Comparison of ENCODE assay signal across 1 cellular context in the genomic region with DNA sequence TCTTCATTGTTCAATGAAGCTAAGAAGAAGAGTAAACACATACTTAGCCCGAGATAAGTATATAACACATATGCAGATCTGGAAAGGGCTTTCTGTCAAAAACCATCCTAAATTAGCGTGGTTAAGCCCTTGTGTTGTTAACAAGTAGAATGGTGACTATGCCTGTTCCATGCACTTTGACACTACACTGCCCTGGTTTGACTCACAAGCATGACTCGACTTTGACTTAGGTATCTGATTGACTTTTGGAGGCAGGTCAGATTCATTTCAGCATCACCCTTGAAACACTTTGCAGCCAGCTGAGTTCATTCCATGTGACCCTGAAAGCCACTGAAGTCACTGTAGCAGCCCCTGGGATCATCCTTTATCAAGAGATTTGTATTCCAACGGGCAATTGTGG.
TF ChIP-seq lines count a peak whose summit lies in the region.

No MANE protein-coding gene starts in this region.

TF ChIP-seq in K562, 482 proteins besides CTCF, POLR2A, EP300 and RAD21 (continued from another document):
- TF ChIP-seq, protein P1, sequence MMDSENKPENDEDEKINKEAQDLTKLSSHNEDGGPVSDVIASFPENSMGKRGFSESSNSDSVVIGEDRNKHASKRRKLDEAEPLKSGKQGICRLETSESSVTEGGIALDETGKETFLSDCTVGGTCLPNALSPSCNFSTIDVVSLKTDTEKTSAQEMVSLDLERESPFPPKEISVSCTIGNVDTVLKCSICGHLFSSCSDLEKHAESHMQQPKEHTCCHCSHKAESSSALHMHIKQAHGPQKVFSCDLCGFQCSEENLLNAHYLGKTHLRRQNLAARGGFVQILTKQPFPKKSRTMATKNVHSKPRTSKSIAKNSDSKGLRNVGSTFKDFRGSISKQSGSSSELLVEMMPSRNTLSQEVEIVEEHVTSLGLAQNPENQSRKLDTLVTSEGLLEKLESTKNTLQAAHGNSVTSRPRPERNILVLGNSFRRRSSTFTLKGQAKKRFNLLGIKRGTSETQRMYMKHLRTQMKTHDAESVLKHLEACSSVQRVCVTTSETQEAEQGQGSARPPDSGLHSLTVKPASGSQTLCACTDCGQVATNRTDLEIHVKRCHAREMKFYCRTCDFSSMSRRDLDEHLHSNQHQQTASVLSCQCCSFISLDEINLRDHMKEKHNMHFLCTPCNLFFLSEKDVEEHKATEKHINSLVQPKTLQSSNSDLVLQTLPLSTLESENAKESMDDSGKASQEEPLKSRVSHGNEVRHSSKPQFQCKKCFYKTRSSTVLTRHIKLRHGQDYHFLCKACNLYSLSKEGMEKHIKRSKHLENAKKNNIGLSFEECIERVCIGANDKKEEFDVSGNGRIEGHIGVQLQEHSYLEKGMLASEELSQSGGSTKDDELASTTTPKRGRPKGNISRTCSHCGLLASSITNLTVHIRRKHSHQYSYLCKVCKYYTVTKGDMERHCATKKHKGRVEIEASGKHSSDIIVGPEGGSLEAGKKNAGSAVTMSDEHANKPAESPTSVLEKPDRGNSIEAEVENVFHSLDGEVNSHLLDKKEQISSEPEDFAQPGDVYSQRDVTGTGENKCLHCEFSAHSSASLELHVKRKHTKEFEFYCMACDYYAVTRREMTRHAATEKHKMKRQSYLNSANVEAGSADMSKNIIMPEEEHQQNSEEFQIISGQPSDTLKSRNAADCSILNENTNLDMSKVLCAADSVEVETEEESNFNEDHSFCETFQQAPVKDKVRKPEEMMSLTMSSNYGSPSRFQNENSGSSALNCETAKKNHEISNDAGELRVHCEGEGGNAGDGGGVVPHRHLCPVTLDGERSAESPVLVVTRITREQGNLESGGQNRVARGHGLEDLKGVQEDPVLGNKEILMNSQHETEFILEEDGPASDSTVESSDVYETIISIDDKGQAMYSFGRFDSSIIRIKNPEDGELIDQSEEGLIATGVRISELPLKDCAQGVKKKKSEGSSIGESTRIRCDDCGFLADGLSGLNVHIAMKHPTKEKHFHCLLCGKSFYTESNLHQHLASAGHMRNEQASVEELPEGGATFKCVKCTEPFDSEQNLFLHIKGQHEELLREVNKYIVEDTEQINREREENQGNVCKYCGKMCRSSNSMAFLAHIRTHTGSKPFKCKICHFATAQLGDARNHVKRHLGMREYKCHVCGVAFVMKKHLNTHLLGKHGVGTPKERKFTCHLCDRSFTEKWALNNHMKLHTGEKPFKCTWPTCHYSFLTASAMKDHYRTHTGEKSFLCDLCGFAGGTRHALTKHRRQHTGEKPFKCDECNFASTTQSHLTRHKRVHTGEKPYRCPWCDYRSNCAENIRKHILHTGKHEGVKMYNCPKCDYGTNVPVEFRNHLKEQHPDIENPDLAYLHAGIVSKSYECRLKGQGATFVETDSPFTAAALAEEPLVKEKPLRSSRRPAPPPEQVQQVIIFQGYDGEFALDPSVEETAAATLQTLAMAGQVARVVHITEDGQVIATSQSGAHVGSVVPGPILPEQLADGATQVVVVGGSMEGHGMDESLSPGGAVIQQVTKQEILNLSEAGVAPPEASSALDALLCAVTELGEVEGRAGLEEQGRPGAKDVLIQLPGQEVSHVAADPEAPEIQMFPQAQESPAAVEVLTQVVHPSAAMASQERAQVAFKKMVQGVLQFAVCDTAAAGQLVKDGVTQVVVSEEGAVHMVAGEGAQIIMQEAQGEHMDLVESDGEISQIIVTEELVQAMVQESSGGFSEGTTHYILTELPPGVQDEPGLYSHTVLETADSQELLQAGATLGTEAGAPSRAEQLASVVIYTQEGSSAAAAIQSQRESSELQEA (IDR thresholded peaks at IDR 0.05; ENCODE audit: low read depth): no peak
